ENCODE assay signal across 11 cellular contexts in the genomic region with DNA sequence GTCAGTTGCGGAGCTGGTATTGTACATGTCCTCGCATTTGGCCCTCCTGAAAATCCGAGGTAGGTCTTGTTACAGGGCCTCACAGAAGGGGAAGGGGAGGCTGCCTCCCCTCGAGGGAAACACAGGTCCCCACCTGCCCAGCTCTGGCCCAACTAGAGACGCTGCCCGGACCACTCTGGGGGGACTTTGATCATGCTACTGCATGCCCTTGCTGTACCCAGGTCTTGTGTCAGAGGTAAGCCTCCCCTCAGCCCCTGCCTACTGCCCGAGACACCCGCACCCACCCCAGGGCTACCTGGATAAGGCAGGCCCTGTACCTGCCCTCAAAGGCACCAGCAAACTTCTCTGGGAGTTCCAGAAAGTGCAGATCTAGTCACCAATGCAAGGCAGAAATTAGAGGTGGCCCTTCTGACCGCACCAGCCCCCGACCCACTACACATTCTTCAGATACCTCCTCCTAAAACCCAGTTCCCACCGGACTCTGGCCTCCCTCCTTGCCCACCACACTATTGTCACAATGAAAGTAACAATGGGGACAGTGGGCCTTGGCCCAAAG. TPM values are rescaled to one million over a fixed set of nuclear protein-coding genes. Genes with fewer than 3 reads are reported as not detected.
A peak's percentile ranks its signal among the peaks of the same experiment; 100 is the strongest.
DNase-seq lines count a peak whose midpoint lies in the region; ATAC-seq, FAIRE-seq and TF ChIP-seq lines count a peak whose summit lies in the region.
"Had no signal": no experiment of that assay in that cellular context is flagged by ENCODE, and none has a peak within 500 bp of the region (broad histone marks: within the 10 kb centered on the region; RNA-seq: fewer than 3 reads in every experiment).

No MANE protein-coding gene starts in this region.

- peaks cover 26% of the 10 kb centered on the region for H3K4me1 ChIP-seq in Loucy (ENCODE audit: insufficient read depth, low read length, poor library complexity, severe bottlenecking)

- H3K27ac ChIP-seq in cingulate gyrus (ENCODE audit: low read depth, low read length) = peak overlapping the region; percentile 93
- no peak overlapping the region for H3K27ac ChIP-seq in neural cell (ENCODE audit: low read length)

- TF ChIP-seq EP300 in neural cell (conservative IDR thresholded peaks at IDR 0.05; ENCODE audit: poor library complexity, severe bottlenecking) = no peak

- TF ChIP-seq CTCF in AG09309 (IDR thresholded peaks at IDR 0.05; ENCODE audit: control insufficient read depth, insufficient read depth, low read depth, low read length, missing control alignments) (no peak), Loucy (conservative IDR thresholded peaks at IDR 0.05; ENCODE audit: low read length) (no peak), neural cell (IDR thresholded peaks at IDR 0.05; ENCODE audit: poor library complexity, severe bottlenecking) (no peak)

- ATAC-seq in GM18520 (IDR thresholded peaks at IDR 0.05; ENCODE audit: unreplicated experiment) = no peak

- H3K79me2 ChIP-seq in Loucy (ENCODE audit: insufficient read depth, low read length) (peaks cover 35% of the 10 kb centered on the region), neural cell (replicated peaks; ENCODE audit: insufficient read depth, low read length) (peaks cover 27% of the 10 kb centered on the region)

- H3K27me3 ChIP-seq in Loucy (ENCODE audit: insufficient read depth, low read length, poor library complexity, severe bottlenecking) (no peaks in the 10 kb centered on the region), neural cell (ENCODE audit: insufficient read depth, low read depth, low read length) (no peaks in the 10 kb centered on the region)

- H3K9ac ChIP-seq in Loucy (ENCODE audit: low read depth, low read length, poor library complexity, severe bottlenecking) (peak overlapping the region; percentile 89), neural cell (ENCODE audit: low read length) (peak overlapping the region; percentile 58)

- H3K4me2 ChIP-seq in Loucy (ENCODE audit: low read depth, low read length, poor library complexity, severe bottlenecking) (peak overlapping the region; percentile 81), neural cell (ENCODE audit: low read length) (peak overlapping the region; percentile 66)

- H2AFZ ChIP-seq in Loucy (ENCODE audit: low read length) = peak overlapping the region; percentile 100; the same call in 1 of the 2 replicates
- peak overlapping the region; percentile 83 for H2AFZ ChIP-seq in neural cell (ENCODE audit: low read depth, low read length)

- no peak for TF ChIP-seq RAD21 in neural cell (conservative IDR thresholded peaks at IDR 0.05)

- DNase-seq in AG09309 (ENCODE audit: low read depth) (no peak), cerebellar cortex (ENCODE audit: low spot score) (no peak), foreskin melanocyte (no peak), HTR-8/SVneo (ENCODE audit: insufficient read length, low spot score) (no peak)
- DNase-seq: activated CD4-positive, alpha-beta T cell treated with anti-CD3 and anti-CD28 coated beads for 1 hour; MV-4-11 had no signal

- H4K20me1 ChIP-seq in Loucy (ENCODE audit: insufficient read depth, low read length, poor library complexity, severe bottlenecking) (peaks cover 24% of the 10 kb centered on the region), neural cell (ENCODE audit: insufficient read depth) (no peaks in the 10 kb centered on the region)

- H3K9me3 ChIP-seq in Loucy (ENCODE audit: insufficient read depth, low read depth, low read length) = no peaks in the 10 kb centered on the region
- H3K9me3 ChIP-seq in neural cell (ENCODE audit: low read length) = no peaks in the 10 kb centered on the region

- H3F3A ChIP-seq in Loucy (ENCODE audit: low read depth) (no peaks in the 10 kb centered on the region), neural cell (ENCODE audit: insufficient read depth, low read length, poor library complexity, severe bottlenecking) (no peaks in the 10 kb centered on the region)

- H3K4me3 ChIP-seq in AG09309 (ENCODE audit: control insufficient read depth, low read depth, low read length) (peak overlapping the region; percentile 87), Loucy (ENCODE audit: low read length, poor library complexity, severe bottlenecking) (peak overlapping the region; percentile 100), neural cell (ENCODE audit: low read length) (peak overlapping the region; percentile 86)

- no peak for FAIRE-seq in HTR-8/SVneo (lab: Jason Lieb, UNC)
- FAIRE-seq: G401.6 had no signal

- H3K9me2 ChIP-seq in Loucy (replicated peaks; ENCODE audit: low read depth, low read length) (no peaks in the 10 kb centered on the region), neural cell (ENCODE audit: insufficient read depth, low read length) (no peaks in the 10 kb centered on the region)

- H3K36me3 ChIP-seq in Loucy (ENCODE audit: insufficient read depth, low read length) (no peaks in the 10 kb centered on the region), neural cell (ENCODE audit: insufficient read depth, low read length) (no peaks in the 10 kb centered on the region)

TF ChIP-seq in neural cell, 6 proteins besides CTCF, POLR2A, EP300 and RAD21:
- TF ChIP-seq TAF1 (IDR thresholded peaks at IDR 0.05; ENCODE audit: low read depth) (no peak), POLR2AphosphoS5 (IDR thresholded peaks at IDR 0.05) (no peak), EZH2 (IDR thresholded peaks at IDR 0.05; ENCODE audit: borderline replicate concordance, insufficient read depth, low read length, poor library complexity, severe bottlenecking) (no peak), SMC3 (conservative IDR thresholded peaks at IDR 0.05; ENCODE audit: poor library complexity) (no peak), MXI1 (conservative IDR thresholded peaks at IDR 0.05; ENCODE audit: poor library complexity, severe bottlenecking) (no peak)
- TF ChIP-seq, protein P1, sequence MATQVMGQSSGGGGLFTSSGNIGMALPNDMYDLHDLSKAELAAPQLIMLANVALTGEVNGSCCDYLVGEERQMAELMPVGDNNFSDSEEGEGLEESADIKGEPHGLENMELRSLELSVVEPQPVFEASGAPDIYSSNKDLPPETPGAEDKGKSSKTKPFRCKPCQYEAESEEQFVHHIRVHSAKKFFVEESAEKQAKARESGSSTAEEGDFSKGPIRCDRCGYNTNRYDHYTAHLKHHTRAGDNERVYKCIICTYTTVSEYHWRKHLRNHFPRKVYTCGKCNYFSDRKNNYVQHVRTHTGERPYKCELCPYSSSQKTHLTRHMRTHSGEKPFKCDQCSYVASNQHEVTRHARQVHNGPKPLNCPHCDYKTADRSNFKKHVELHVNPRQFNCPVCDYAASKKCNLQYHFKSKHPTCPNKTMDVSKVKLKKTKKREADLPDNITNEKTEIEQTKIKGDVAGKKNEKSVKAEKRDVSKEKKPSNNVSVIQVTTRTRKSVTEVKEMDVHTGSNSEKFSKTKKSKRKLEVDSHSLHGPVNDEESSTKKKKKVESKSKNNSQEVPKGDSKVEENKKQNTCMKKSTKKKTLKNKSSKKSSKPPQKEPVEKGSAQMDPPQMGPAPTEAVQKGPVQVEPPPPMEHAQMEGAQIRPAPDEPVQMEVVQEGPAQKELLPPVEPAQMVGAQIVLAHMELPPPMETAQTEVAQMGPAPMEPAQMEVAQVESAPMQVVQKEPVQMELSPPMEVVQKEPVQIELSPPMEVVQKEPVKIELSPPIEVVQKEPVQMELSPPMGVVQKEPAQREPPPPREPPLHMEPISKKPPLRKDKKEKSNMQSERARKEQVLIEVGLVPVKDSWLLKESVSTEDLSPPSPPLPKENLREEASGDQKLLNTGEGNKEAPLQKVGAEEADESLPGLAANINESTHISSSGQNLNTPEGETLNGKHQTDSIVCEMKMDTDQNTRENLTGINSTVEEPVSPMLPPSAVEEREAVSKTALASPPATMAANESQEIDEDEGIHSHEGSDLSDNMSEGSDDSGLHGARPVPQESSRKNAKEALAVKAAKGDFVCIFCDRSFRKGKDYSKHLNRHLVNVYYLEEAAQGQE (IDR thresholded peaks at IDR 0.05; ENCODE audit: borderline replicate concordance) = no peak

RNA-seq across cellular contexts. Expression of a gene that starts 1.0 kb away (rescaled TPM):
- polyA plus RNA-seq in neural cell = 57.6 and 58.0 TPM in 2 replicates
- polyA minus RNA-seq in neural cell = 88.9 and 99.8 TPM in 2 replicates

RNA-seq across cellular contexts. Expression of a gene that starts 36.8 kb away (rescaled TPM):
- 55.0 and 70.4 TPM in 2 replicates for polyA plus RNA-seq in neural cell
- 37.6 and 41.1 TPM in 2 replicates for polyA minus RNA-seq in neural cell
